In genomic region chr10:122980209-122981065, GRCh38 we compare ENCODE assay signal across 9 cellular contexts. TPM values are rescaled to one million over a fixed set of nuclear protein-coding genes. Genes with fewer than 3 reads are reported as not detected.
A peak's percentile ranks its signal among the peaks of the same experiment; 100 is the strongest.
DNase-seq lines count a peak whose midpoint lies in the region; ATAC-seq, FAIRE-seq and TF ChIP-seq lines count a peak whose summit lies in the region.
"Had no signal": no experiment of that assay in that cellular context is flagged by ENCODE, and none has a peak within 500 bp of the region (broad histone marks: within the 10 kb centered on the region; RNA-seq: fewer than 3 reads in every experiment).

PSTK (plus strand) TSS chr10:122980401; CDS start chr10:122980480, 79 bp downstream.

- dilution Hi-C loops in keratinocyte (cut with MboI; ENCODE audit: extremely low pct_ligation_motif_present, low sequenced_read_pairs), result no loop called here

- no peaks in the 10 kb centered on the region for H3K27me3 ChIP-seq in keratinocyte (ENCODE audit: control insufficient read depth, extremely low read depth, insufficient read depth, low read length)

- H3K9ac ChIP-seq in keratinocyte (ENCODE audit: control insufficient read depth, extremely low read depth, insufficient read depth, low read length), result peak within 1 kb of the TSS; percentile 91

- peak; percentile 96 for ATAC-seq in GM19043 (IDR thresholded peaks at IDR 0.05; ENCODE audit: low read depth, unreplicated experiment)
- ATAC-seq in HG03354 (IDR thresholded peaks at IDR 0.05; ENCODE audit: poor library complexity, severe bottlenecking, unreplicated experiment), result peak; percentile 98
- peak; percentile 96 to 97 for ATAC-seq in activated CD4-positive, CD25-positive, alpha-beta regulatory T cell treated with anti-CD3 and anti-CD28 coated beads, Interleukin-2, amount 50 U/mL, for 24 hours

- H3K9me3 ChIP-seq in keratinocyte (ENCODE audit: control insufficient read depth, low read depth, low read length), result no peaks in the 10 kb centered on the region

- H3K9me1 ChIP-seq in keratinocyte (ENCODE audit: control insufficient read depth, extremely low read depth, insufficient read depth, low read length), result no peaks in the 10 kb centered on the region

- no peak for FAIRE-seq in keratinocyte (lab: Jason Lieb, UNC)
- FAIRE-seq: endometrium had no signal

- H3K4me1 ChIP-seq in keratinocyte (ENCODE audit: control insufficient read depth, extremely low read depth, insufficient read depth, low read length), result peaks cover 5% of the 10 kb centered on the region

- peaks cover 2 to 6% of the 10 kb centered on the region in 2 experiments for H3K36me3 ChIP-seq in keratinocyte (ENCODE audit: control insufficient read depth in 2 of 2, extremely low read depth in 1 of 2, insufficient read depth in 2 of 2, low read length in 2 of 2)

- H4K20me1 ChIP-seq in keratinocyte (ENCODE audit: control insufficient read depth, extremely low read depth, insufficient read depth, low read length), result no peaks in the 10 kb centered on the region

- DNase-seq in Ammon's horn (ENCODE audit: low spot score) (peak; percentile 96), NCI-H345 treated with DMSO at 0.1 percent for 48 hours (lab: John Stamatoyannopoulos, UW; ENCODE audit: unreplicated experiment) (peak; percentile 80), cerebellar cortex (ENCODE audit: low spot score) (peak; percentile 89), keratinocyte (ENCODE audit: low read depth, low spot score) (peak; percentile 38)
- DNase-seq in stimulated activated CD4-positive, alpha-beta T cell treated with anti-CD3 and anti-CD28 coated beads, Interleukin-12 subunit alpha, Interleukin-12 subunit beta, amount 100 ng/mL, for 48 hours (ENCODE audit: low read depth in 2 of 3, low spot score in 1 of 3), result peak; percentile 76 to 82 (median 78)

- TF ChIP-seq CTCF in keratinocyte (optimal IDR thresholded peaks at IDR 0.05 in 1 of 3, IDR thresholded peaks at IDR 0.05 in 1 of 3, conservative IDR thresholded peaks at IDR 0.05 in 1 of 3; ENCODE audit: extremely low read depth in 1 of 3, insufficient read depth in 2 of 3, low read length in 3 of 3), result peak; percentile 84 to 99 (median 87)

- peak within 1 kb of the TSS; percentile 61 to 83 (median 73) for H3K4me3 ChIP-seq in keratinocyte (ENCODE audit: control insufficient read depth in 2 of 3, extremely low read depth in 1 of 3, insufficient read depth in 2 of 3, low read depth in 1 of 3, low read length in 3 of 3)

- H3K79me2 ChIP-seq in keratinocyte (ENCODE audit: control insufficient read depth, insufficient read depth, low read length), result no peaks in the 10 kb centered on the region

- peak within 1 kb of the TSS; percentile 96 for H2AFZ ChIP-seq in keratinocyte (ENCODE audit: control insufficient read depth, low read length)

- peak within 1 kb of the TSS; percentile 96 for H3K4me2 ChIP-seq in keratinocyte (ENCODE audit: control insufficient read depth, extremely low read depth, insufficient read depth, low read depth, low read length)

- H3K27ac ChIP-seq in keratinocyte (ENCODE audit: control insufficient read depth, insufficient read depth, low read length), result peak within 1 kb of the TSS; percentile 83

RNA-seq across cellular contexts. Expression of gene PSTK, which starts in this region (rescaled TPM):
- polyA plus RNA-seq in keratinocyte, result 4.1 to 5.6 TPM (median 4.2 TPM) in 3 replicates
- polyA plus RNA-seq in keratinocyte (2011; ENCODE audit: low read depth), result 8.6 TPM
- 3.3 and 4.9 TPM in 2 replicates for polyA plus RNA-seq in keratinocyte (2011; cell fraction: cytosol; rRNA removed)
- polyA plus RNA-seq in keratinocyte (2011; cell fraction: nucleus; rRNA removed), result 5.4 and 6.7 TPM in 2 replicates
- polyA plus RNA-seq in keratinocyte (2012; ENCODE audit: low replicate concordance), result 3.4 and 3.6 TPM in 2 replicates
- 0.56 to 3.0 TPM (median 1.4 TPM) in 3 replicates for polyA minus RNA-seq in keratinocyte
- 4.6 TPM for polyA minus RNA-seq in keratinocyte (2011; cell fraction: cytosol; rRNA and poly(A)+ RNA removed)
- 2.4 and 2.6 TPM in 2 replicates for polyA minus RNA-seq in keratinocyte (2011; cell fraction: nucleus; rRNA and poly(A)+ RNA removed)

Comparison
In these comparisons a context has a peak if more than half of its experiments do, and no peak if none do; other contexts are left out.
1. Peak in every context shown above with its lines: DNase-seq, ATAC-seq, H3K4me3 ChIP-seq and H3K27ac ChIP-seq.
2. DNase-seq: peak in every context shown above with its lines; median percentile 96 in Ammon's horn; 89 in cerebellar cortex; 80 in NCI-H345 treated with DMSO at 0.1 percent for 48 hours; 78 in stimulated activated CD4-positive, alpha-beta T cell treated with anti-CD3 and anti-CD28 coated beads, Interleukin-12 subunit alpha, Interleukin-12 subunit beta, amount 100 ng/mL, for 48 hours; 38 in keratinocyte.